In genomic region chr3:54168451-54168850, GRCh38 we compare ENCODE assay signal across 22 cellular contexts. TPM values are rescaled to one million over a fixed set of nuclear protein-coding genes. Genes with fewer than 3 reads are reported as not detected.
"Had no signal": no experiment of that assay in that cellular context is flagged by ENCODE, and none has a peak within 500 bp of the region (broad histone marks: within the 10 kb centered on the region; RNA-seq: fewer than 3 reads in every experiment).

No MANE protein-coding gene starts in this region.

- H3K36me3 ChIP-seq: adrenal gland had no signal

- H3K36me3 Mint-ChIP-seq: activated CD4-positive, alpha-beta memory T cell treated with anti-CD3 and anti-CD28 coated beads for 36 hours; activated naive CD4-positive, alpha-beta T cell treated with anti-CD3 and anti-CD28 coated beads, Interleukin-2, amount 10 ng/mL, durations not matched to agents 7 days and 5 days; activated naive CD8-positive, alpha-beta T cell treated with anti-CD3 and anti-CD28 coated beads, Interleukin-2, amount 10 ng/mL, durations not matched to agents 7 days and 5 days had no signal

- H3K4me1 Mint-ChIP-seq: activated CD4-positive, alpha-beta T cell treated with anti-CD3 and anti-CD28 coated beads, Interleukin-2, amount 10 ng/mL, durations not matched to agents 7 days and 5 days; activated naive CD4-positive, alpha-beta T cell treated with anti-CD3 and anti-CD28 coated beads, Interleukin-2, amount 10 ng/mL, durations not matched to agents 7 days and 5 days; activated naive CD8-positive, alpha-beta T cell treated with anti-CD3 and anti-CD28 coated beads, Interleukin-2, amount 10 ng/mL, durations not matched to agents 7 days and 5 days had no signal

- H3K4me2 ChIP-seq: PC-9 had no signal

- H2AFZ ChIP-seq: PC-9 had no signal

- H3K9me3 ChIP-seq: adrenal gland had no signal

- H3K27me3 Mint-ChIP-seq: activated CD4-positive, alpha-beta memory T cell treated with anti-CD3 and anti-CD28 coated beads for 36 hours; activated CD4-positive, alpha-beta T cell treated with anti-CD3 and anti-CD28 coated beads, Interleukin-2, amount 10 ng/mL, durations not matched to agents 7 days and 5 days; activated naive CD4-positive, alpha-beta T cell treated with anti-CD3 and anti-CD28 coated beads, Interleukin-2, amount 10 ng/mL, durations not matched to agents 7 days and 5 days; activated naive CD8-positive, alpha-beta T cell treated with anti-CD3 and anti-CD28 coated beads, Interleukin-2, amount 10 ng/mL, durations not matched to agents 7 days and 5 days had no signal

- ATAC-seq: activated T-cell treated with anti-CD3 and anti-CD28 coated beads, Interleukin-2, amount 50 U/mL, for 4 hours had no signal

- H3K4me1 ChIP-seq: adrenal gland had no signal

- H3K4me3 ChIP-seq: adrenal gland, PC-9 had no signal

- H3K27ac ChIP-seq: adrenal gland, PC-9 had no signal

- DNase-seq: activated CD4-positive, alpha-beta memory T cell treated with anti-CD3 and anti-CD28 coated beads for 36 hours; activated CD4-positive, alpha-beta T cell treated with anti-CD3 and anti-CD28 coated beads, Interleukin-2, amount 10 ng/mL, durations not matched to agents 7 days and 5 days; activated CD8-positive, alpha-beta memory T cell treated with anti-CD3 and anti-CD28 coated beads for 24 hours; activated gamma-delta T cell treated with Interleukin-2 at 50 U/mL for 16 hours; activated naive CD4-positive, alpha-beta T cell treated with anti-CD3 and anti-CD28 coated beads, Interleukin-2, amount 10 ng/mL, durations not matched to agents 7 days and 5 days; activated naive CD8-positive, alpha-beta T cell treated with anti-CD3 and anti-CD28 coated beads, Interleukin-2, amount 10 ng/mL, durations not matched to agents 7 days and 5 days; activated T-cell treated with anti-CD3 and anti-CD28 coated beads, Interleukin-2, amount 50 U/mL, for 4 hours; adrenal gland; anterior cingulate cortex; caudate nucleus; Karpas-422; MM.1S; NCI-H1105; NCI-H1436; NCI-H1694 treated with DMSO at 0.1 percent for 48 hours; NCI-H2029 treated with DMSO at 0.1 percent for 48 hours; NCI-H345; NCI-H510A; PC-9; SHP77 treated with DMSO at 0.1 percent for 48 hours had no signal

- H3K4me3 Mint-ChIP-seq: activated CD4-positive, alpha-beta memory T cell treated with anti-CD3 and anti-CD28 coated beads for 36 hours; activated CD4-positive, alpha-beta T cell treated with anti-CD3 and anti-CD28 coated beads, Interleukin-2, amount 10 ng/mL, durations not matched to agents 7 days and 5 days; activated naive CD4-positive, alpha-beta T cell treated with anti-CD3 and anti-CD28 coated beads, Interleukin-2, amount 10 ng/mL, durations not matched to agents 7 days and 5 days; activated naive CD8-positive, alpha-beta T cell treated with anti-CD3 and anti-CD28 coated beads, Interleukin-2, amount 10 ng/mL, durations not matched to agents 7 days and 5 days; activated T-cell treated with anti-CD3 and anti-CD28 coated beads, Interleukin-2, amount 50 U/mL, for 4 hours; T-helper 1 cell treated with Interleukin-12 subunit alpha and Interleukin-12 subunit beta and Interleukin-4 antibody, amounts not matched to agents 30 μg/mL and 1 μg/mL, for 36 hours had no signal

- H3K27me3 ChIP-seq: adrenal gland had no signal

- H3K27ac Mint-ChIP-seq: activated CD4-positive, alpha-beta memory T cell treated with anti-CD3 and anti-CD28 coated beads for 36 hours; activated CD4-positive, alpha-beta T cell treated with anti-CD3 and anti-CD28 coated beads, Interleukin-2, amount 10 ng/mL, durations not matched to agents 7 days and 5 days; activated naive CD4-positive, alpha-beta T cell treated with anti-CD3 and anti-CD28 coated beads, Interleukin-2, amount 10 ng/mL, durations not matched to agents 7 days and 5 days; activated naive CD8-positive, alpha-beta T cell treated with anti-CD3 and anti-CD28 coated beads, Interleukin-2, amount 10 ng/mL, durations not matched to agents 7 days and 5 days; T-helper 1 cell treated with Interleukin-12 subunit alpha and Interleukin-12 subunit beta and Interleukin-4 antibody, amounts not matched to agents 30 μg/mL and 1 μg/mL, for 36 hours had no signal

- H3K9me3 Mint-ChIP-seq: activated CD4-positive, alpha-beta T cell treated with anti-CD3 and anti-CD28 coated beads, Interleukin-2, amount 10 ng/mL, durations not matched to agents 7 days and 5 days; activated T-cell treated with anti-CD3 and anti-CD28 coated beads, Interleukin-2, amount 50 U/mL, for 4 hours; T-helper 1 cell treated with Interleukin-12 subunit alpha and Interleukin-12 subunit beta and Interleukin-4 antibody, amounts not matched to agents 30 μg/mL and 1 μg/mL, for 36 hours had no signal

RNA-seq across cellular contexts. Expression of gene CACNA2D3, which starts 46.1 kb away (rescaled TPM):
- total RNA-seq: activated CD4-positive, alpha-beta memory T cell treated with anti-CD3 and anti-CD28 coated beads for 36 hours; activated CD4-positive, alpha-beta T cell treated with anti-CD3 and anti-CD28 coated beads, Interleukin-2, amount 10 ng/mL, durations not matched to agents 7 days and 5 days; activated naive CD8-positive, alpha-beta T cell treated with anti-CD3 and anti-CD28 coated beads, Interleukin-2, amount 10 ng/mL, durations not matched to agents 7 days and 5 days; activated T-cell treated with anti-CD3 and anti-CD28 coated beads, Interleukin-2, amount 50 U/mL, for 4 hours; SK-MEL-5 had no signal
